ENCODE assay signal across 8 cellular contexts in the genomic region with DNA sequence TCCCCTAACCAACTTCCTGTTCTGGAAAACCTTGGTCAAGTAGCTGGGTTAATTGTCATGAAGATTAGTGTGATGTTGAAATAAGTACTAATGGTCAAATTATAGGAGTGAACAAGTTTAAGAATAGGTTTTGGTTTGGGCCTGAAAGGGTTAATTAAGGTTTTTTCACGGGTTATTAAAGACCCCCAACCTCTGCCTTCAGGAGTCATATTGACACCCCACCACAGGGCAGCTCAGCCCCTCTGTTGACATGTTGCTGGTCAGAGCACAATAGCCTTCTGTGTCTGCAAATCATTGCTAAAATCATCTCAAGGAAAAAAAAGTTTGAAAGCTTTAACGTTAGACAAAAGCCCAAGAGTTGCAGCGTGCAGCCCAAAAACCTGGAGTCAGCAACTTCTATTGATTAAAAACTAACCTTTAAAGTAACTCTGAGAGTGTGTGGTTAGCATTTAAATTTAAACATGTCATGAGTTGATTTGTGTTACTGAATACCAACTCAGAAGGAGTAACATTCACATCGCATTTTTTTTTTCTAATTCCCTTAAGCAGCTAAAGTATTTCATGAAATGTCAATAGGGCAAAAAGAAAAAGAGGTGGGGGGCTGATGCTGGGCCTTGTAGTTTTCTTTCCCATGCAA.
DNase-seq lines count a peak whose midpoint lies in the region; ATAC-seq and TF ChIP-seq lines count a peak whose summit lies in the region.

No MANE protein-coding gene starts in this region.

- TF ChIP-seq CTCF in OCI-LY7 (conservative IDR thresholded peaks at IDR 0.05; ENCODE audit: low read length) (no peak), endodermal cell (conservative IDR thresholded peaks at IDR 0.05) (no peak), GM10266 (IDR thresholded peaks at IDR 0.05; ENCODE audit: control insufficient read depth, insufficient read depth, low read depth, missing control alignments) (no peak), GM10248 (IDR thresholded peaks at IDR 0.05; ENCODE audit: control extremely low read depth, extremely low read depth, low read depth, missing control alignments) (no peak)

- no peak overlapping the region for H2BK12ac ChIP-seq in neuronal stem cell (ENCODE audit: low read length)

- DNase-seq in OCI-LY7 (ENCODE audit: low spot score) (no peak), endodermal cell (no peak), neuronal stem cell (ENCODE audit: low spot score) (peak; percentile 9), AG08395 (ENCODE audit: low spot score) (no peak), GM10266 (ENCODE audit: extremely low spot score) (no peak), GM10248 (ENCODE audit: extremely low spot score) (no peak)
- no peak for DNase-seq in stimulated activated naive CD8-positive, alpha-beta T cell treated with anti-CD3 and anti-CD28 coated beads, Interleukin-15, amount 100 ng/mL, for 72 hours

- H3K9ac ChIP-seq in BLaER1 treated with 17β-estradiol and CSF1 and Interleukin-3, amounts not matched to agents 10 nM and 100 nM, result no peak overlapping the region
- H3K9ac ChIP-seq in endodermal cell (ENCODE audit: extremely low read depth, low read length, poor library complexity, severe bottlenecking) (peak overlapping the region; percentile 0), neuronal stem cell (ENCODE audit: low read depth, low read length, poor library complexity) (no peak overlapping the region)

- CTCF ChIA-PET in OCI-LY7 (lab: Charles Lee; ENCODE audit: unreplicated experiment) (no interaction called here), GM10248 (lab: Yijun Ruan, JAX) (interaction anchor here (0.9 to 2.1 kb wide), 9 partner anchors 8 to 1481 kb away, joined by 3 to 9 read pairs (median 6); no protein-coding TSS in a partner anchor)

- no peak overlapping the region for H3K4ac ChIP-seq in neuronal stem cell (ENCODE audit: low read length)

- POLR2A ChIA-PET in OCI-LY7 (lab: Charles Lee) (interaction anchor here (0.6 to 0.7 kb wide), 3 partner anchors 309 to 411 kb away, joined by 3 to 5 read pairs (median 3); no protein-coding TSS in a partner anchor), GM10248 (lab: Yijun Ruan, JAX) (no interaction called here)

- H3K23ac ChIP-seq in neuronal stem cell (ENCODE audit: low read depth, low read length, poor library complexity), result no peak overlapping the region

- no peaks in the 10 kb centered on the region for H3K9me3 ChIP-seq in BLaER1 treated with 17β-estradiol and CSF1 and Interleukin-3, amounts not matched to agents 10 nM and 100 nM (replicated peaks in 1 of 11)
- H3K9me3 ChIP-seq in OCI-LY7 (ENCODE audit: low read length) (no peaks in the 10 kb centered on the region), endodermal cell (ENCODE audit: control insufficient read depth, low read length) (no peaks in the 10 kb centered on the region), neuronal stem cell (replicated peaks in 1 of 2; ENCODE audit: control insufficient read depth in 2 of 2, insufficient read depth in 1 of 2, low read depth in 1 of 2, low read length in 2 of 2) (no peaks in the 10 kb centered on the region)

- WGBS in endodermal cell (ENCODE audit: insufficient coverage in 1 of 2, insufficient read length in 1 of 2), 2 experiments, result 33% methylated on average over 3 of the region's 4 CpGs; no CpG with 5 or more reads in 1 of the 2 experiments
- no CpG with 5 or more reads among the region's 4 CpGs for WGBS in neuronal stem cell (ENCODE audit: extremely low coverage in 2 of 2, insufficient read length in 2 of 2, insufficient replicate concordance in 1 of 2), 2 donors

- H3K14ac ChIP-seq in neuronal stem cell (ENCODE audit: low read length), result no peak overlapping the region

- H2BK15ac ChIP-seq in neuronal stem cell (ENCODE audit: low read length), result no peak overlapping the region

- no peaks in the 10 kb centered on the region for H3K36me3 Mint-ChIP-seq in endodermal cell (ENCODE audit: low read depth)

- H3K9me2 ChIP-seq in OCI-LY7 (ENCODE audit: insufficient read depth, low read length), result no peaks in the 10 kb centered on the region

- intact Hi-C loops in OCI-LY7 (cut with micrococcal nuclease; ENCODE audit: unreplicated experiment), result loop anchor here (5.0 kb wide), 2 partner anchors 605 to 1480 kb away; no protein-coding TSS in a partner anchor

- no peaks in the 10 kb centered on the region for H4K20me1 ChIP-seq in BLaER1 treated with 17β-estradiol and CSF1 and Interleukin-3, amounts not matched to agents 10 nM and 100 nM
- H4K20me1 ChIP-seq in OCI-LY7 (ENCODE audit: insufficient read depth, low read length), result no peaks in the 10 kb centered on the region

- no peaks in the 10 kb centered on the region for H3K36me3 ChIP-seq in BLaER1 treated with 17β-estradiol and CSF1 and Interleukin-3, amounts not matched to agents 10 nM and 100 nM
- no peaks in the 10 kb centered on the region for H3K36me3 ChIP-seq in OCI-LY7 (ENCODE audit: insufficient read depth, low read length)
- H3K36me3 ChIP-seq in endodermal cell (ENCODE audit: control insufficient read depth, insufficient read depth, low read length), result no peaks in the 10 kb centered on the region
- H3K36me3 ChIP-seq in neuronal stem cell (replicated peaks in 1 of 2; ENCODE audit: control insufficient read depth in 2 of 2, insufficient read depth in 2 of 2, low read length in 2 of 2), result no peaks in the 10 kb centered on the region

- peak overlapping the region; percentile 33 for H3K27ac Mint-ChIP-seq in endodermal cell
- no peak overlapping the region for H3K27ac Mint-ChIP-seq in stimulated activated naive CD8-positive, alpha-beta T cell treated with anti-CD3 and anti-CD28 coated beads, Interleukin-15, amount 100 ng/mL, for 72 hours

- H2BK120ac ChIP-seq in neuronal stem cell (ENCODE audit: low read depth, low read length), result no peak overlapping the region

- BruUV-seq in OCI-LY7 (replicated peaks; lab: Mats Ljungman, UMichigan), result no TSS peak

- H3K27me3 Mint-ChIP-seq in endodermal cell (ENCODE audit: insufficient read depth), result no peaks in the 10 kb centered on the region
- no peaks in the 10 kb centered on the region for H3K27me3 Mint-ChIP-seq in stimulated activated naive CD8-positive, alpha-beta T cell treated with anti-CD3 and anti-CD28 coated beads, Interleukin-15, amount 100 ng/mL, for 72 hours

- no peaks in the 10 kb centered on the region for H3K79me1 ChIP-seq in neuronal stem cell (ENCODE audit: low read depth, low read length)

- no peak overlapping the region for H2BK5ac ChIP-seq in neuronal stem cell (ENCODE audit: low read length)

- no peaks in the 10 kb centered on the region for H3K79me2 ChIP-seq in OCI-LY7 (ENCODE audit: insufficient read depth, low read depth, low read length)

- H3K18ac ChIP-seq in neuronal stem cell (ENCODE audit: low read length), result no peak overlapping the region

- ATAC-seq in stimulated activated naive CD8-positive, alpha-beta T cell treated with anti-CD3 and anti-CD28 coated beads, Interleukin-15, amount 100 ng/mL, for 72 hours, result no peak

- H3K4me2 ChIP-seq in BLaER1 treated with 17β-estradiol and CSF1 and Interleukin-3, amounts not matched to agents 10 nM and 100 nM, result peak overlapping the region in 7 of 11 experiments; percentile 7 to 26 (median 12); a peak in 9 of 22 replicates
- H3K4me2 ChIP-seq in OCI-LY7 (ENCODE audit: low read length) (0 out of 2 replicates have a peak overlapping the region, but pooled peaks have one; percentile 30), neuronal stem cell (ENCODE audit: insufficient read depth, low read length, poor library complexity, severe bottlenecking) (no peak overlapping the region)

- no peak overlapping the region for H4K8ac ChIP-seq in neuronal stem cell (ENCODE audit: low read depth, low read length)

- H3K9me3 Mint-ChIP-seq in endodermal cell, result no peaks in the 10 kb centered on the region
- no peaks in the 10 kb centered on the region for H3K9me3 Mint-ChIP-seq in stimulated activated naive CD8-positive, alpha-beta T cell treated with anti-CD3 and anti-CD28 coated beads, Interleukin-15, amount 100 ng/mL, for 72 hours

- H4K91ac ChIP-seq in neuronal stem cell (ENCODE audit: low read depth, low read length, poor library complexity), result no peak overlapping the region

- H3K4me1 ChIP-seq in BLaER1 treated with 17β-estradiol and CSF1 and Interleukin-3, amounts not matched to agents 10 nM and 100 nM, result peaks cover 0 to 20% (median 7%) of the 10 kb centered on the region in 10 experiments; a peak in 7 of 20 replicates
- H3K4me1 ChIP-seq in OCI-LY7 (ENCODE audit: insufficient read depth, low read length, poor library complexity, severe bottlenecking) (peaks cover 6% of the 10 kb centered on the region), endodermal cell (ENCODE audit: control insufficient read depth, insufficient read depth, low read length) (peaks cover 15% of the 10 kb centered on the region), neuronal stem cell (ENCODE audit: control insufficient read depth in 2 of 2, insufficient read depth in 1 of 2, low read depth in 1 of 2, low read length in 2 of 2) (peaks cover 0 to 7% of the 10 kb centered on the region in 2 donors)

- H3K27ac ChIP-seq in BLaER1 treated with 17β-estradiol and CSF1 and Interleukin-3, amounts not matched to agents 10 nM and 100 nM, result no peak overlapping the region
- H3K27ac ChIP-seq in OCI-LY7 (ENCODE audit: low read depth, low read length, poor library complexity, severe bottlenecking) (no peak overlapping the region), endodermal cell (ENCODE audit: low read depth, low read length) (peak overlapping the region; percentile 99), neuronal stem cell (replicated peaks; ENCODE audit: low read length) (no peak overlapping the region)

- H3K4me1 Mint-ChIP-seq in endodermal cell, result peaks cover 24% of the 10 kb centered on the region
- peaks cover 15% of the 10 kb centered on the region for H3K4me1 Mint-ChIP-seq in stimulated activated naive CD8-positive, alpha-beta T cell treated with anti-CD3 and anti-CD28 coated beads, Interleukin-15, amount 100 ng/mL, for 72 hours

- H3K4me3 Mint-ChIP-seq in endodermal cell, result no peak overlapping the region
- H3K4me3 Mint-ChIP-seq in stimulated activated naive CD8-positive, alpha-beta T cell treated with anti-CD3 and anti-CD28 coated beads, Interleukin-15, amount 100 ng/mL, for 72 hours, result no peak overlapping the region

- no peaks in the 10 kb centered on the region for H3K27me3 ChIP-seq in BLaER1 treated with 17β-estradiol and CSF1 and Interleukin-3, amounts not matched to agents 10 nM and 100 nM
- H3K27me3 ChIP-seq in endodermal cell (ENCODE audit: control insufficient read depth, insufficient read depth, low read length, poor library complexity, severe bottlenecking) (no peaks in the 10 kb centered on the region), neuronal stem cell (ENCODE audit: control insufficient read depth in 3 of 3, insufficient read depth in 3 of 3, low read depth in 1 of 3, low read length in 3 of 3) (peaks cover 0 to 16% (median 0%) of the 10 kb centered on the region in 3 experiments)

- no peak overlapping the region for H2AK5ac ChIP-seq in neuronal stem cell (ENCODE audit: low read depth, low read length)

- H3K4me3 ChIP-seq in BLaER1 treated with 17β-estradiol and CSF1 and Interleukin-3, amounts not matched to agents 10 nM and 100 nM, result no peak overlapping the region
- H3K4me3 ChIP-seq in OCI-LY7 (ENCODE audit: low read depth, low read length, poor library complexity, severe bottlenecking) (no peak overlapping the region), endodermal cell (ENCODE audit: low read length) (peak overlapping the region; percentile 21), neuronal stem cell (ENCODE audit: low read length in 2 of 2) (no peak overlapping the region)

- H2AFZ ChIP-seq in OCI-LY7 (ENCODE audit: low read length) (peak overlapping the region; percentile 4; the same call in 1 of the 2 replicates), neuronal stem cell (ENCODE audit: low read length) (no peak overlapping the region)
